8 cellular contexts compared by ENCODE assay signal in genomic region chr10:8365935-8366911, GRCh38.
DNase-seq lines count a peak whose midpoint lies in the region; ATAC-seq, FAIRE-seq and TF ChIP-seq lines count a peak whose summit lies in the region.

No MANE protein-coding gene starts in this region.

- peaks cover 38% of the 10 kb centered on the region for H3K4me1 Mint-ChIP-seq in T-helper 1 cell treated with Interleukin-12 subunit alpha and Interleukin-12 subunit beta and Interleukin-4 antibody, amounts not matched to agents 30 μg/mL and 1 μg/mL, for 36 hours (ENCODE audit: low read depth)

- TF ChIP-seq EP300 in K562 (IDR thresholded peaks at IDR 0.05; ENCODE audit: low read length) = no peak

- in situ Hi-C loops in K562 (cut with MboI) = no loop called here

- peak; percentile 82 for FAIRE-seq in GM12892 (lab: Jason Lieb, UNC)
- FAIRE-seq in K562 (lab: Jason Lieb, UNC) = no peak

- no peaks in the 10 kb centered on the region for H3K9me3 ChIP-seq in K562 (replicated peaks; ENCODE audit: control insufficient read depth, insufficient read depth, low read depth, low read length)

- no peak overlapping the region for H3K27ac ChIP-seq in K562 (ENCODE audit: extremely low read depth, low read depth, low read length)

- DNase-seq in GM12892 (ENCODE audit: insufficient read length) (no peak), K562 (ENCODE audit: extremely low read depth in 1 of 4, low spot score in 3 of 4) (no peak), amygdala (lab: John Stamatoyannopoulos, UW) (no peak), NCI-H2029 (lab: John Stamatoyannopoulos, UW) (no peak)
- peak; percentile 48 for DNase-seq in stimulated activated CD4-positive, alpha-beta T cell treated with anti-CD3 and anti-CD28 coated beads, Interleukin-1b, Interleukin-23, amount 100 ng/mL, for 48 hours

- no peak for TF ChIP-seq CTCF in K562 (IDR thresholded peaks at IDR 0.05 in 2 of 3, conservative IDR thresholded peaks at IDR 0.05 in 1 of 3; ENCODE audit: insufficient read depth in 2 of 3, low read depth in 1 of 3, low read length in 3 of 3)

- intact Hi-C loops in K562 (cut with micrococcal nuclease) = no loop called here

- POLR2A ChIA-PET in K562 (lab: Yijun Ruan, JAX) = no interaction called here

- H3K27me3 Mint-ChIP-seq in T-helper 1 cell treated with Interleukin-12 subunit alpha and Interleukin-12 subunit beta and Interleukin-4 antibody, amounts not matched to agents 30 μg/mL and 1 μg/mL, for 36 hours (ENCODE audit: low read depth) = no peaks in the 10 kb centered on the region

- H3K4me3 ChIP-seq in K562 = no peak overlapping the region

- H3K9me1 ChIP-seq in K562 (ENCODE audit: control insufficient read depth, insufficient read depth, low read length) = no peaks in the 10 kb centered on the region

- no peaks in the 10 kb centered on the region for H3K4me1 ChIP-seq in K562 (replicated peaks in 1 of 2; ENCODE audit: control insufficient read depth in 2 of 2, insufficient read depth in 2 of 2, low read length in 2 of 2)

- CTCF ChIA-PET in K562 (lab: Yijun Ruan, JAX; ENCODE audit: low intra/inter-chr PET ratio) = no interaction called here

- H3K4me3 Mint-ChIP-seq in T-helper 1 cell treated with Interleukin-12 subunit alpha and Interleukin-12 subunit beta and Interleukin-4 antibody, amounts not matched to agents 30 μg/mL and 1 μg/mL, for 36 hours = no peak overlapping the region

- no peak overlapping the region for H3K4me2 ChIP-seq in K562 (ENCODE audit: insufficient read depth, low read length)

- no peak for TF ChIP-seq RAD21 in K562 (CRISPR knock-in tag; conservative IDR thresholded peaks at IDR 0.05 in 1 of 2, IDR thresholded peaks at IDR 0.05 in 1 of 2)

- no peak for TF ChIP-seq POLR2A in GM12892 (IDR thresholded peaks at IDR 0.05; ENCODE audit: low read depth, low read length)
- no peak for TF ChIP-seq POLR2A in K562 (conservative IDR thresholded peaks at IDR 0.05)

- ATAC-seq in K562 (no peak), GM18858 (IDR thresholded peaks at IDR 0.05; ENCODE audit: unreplicated experiment) (no peak), HG03520 (IDR thresholded peaks at IDR 0.05; ENCODE audit: unreplicated experiment) (no peak)

- peaks cover 4% of the 10 kb centered on the region for H3K36me3 Mint-ChIP-seq in T-helper 1 cell treated with Interleukin-12 subunit alpha and Interleukin-12 subunit beta and Interleukin-4 antibody, amounts not matched to agents 30 μg/mL and 1 μg/mL, for 36 hours (ENCODE audit: low read depth)

- BruUV-seq in K562 (replicated peaks; lab: Mats Ljungman, UMichigan) = no TSS peak

- H4K20me1 ChIP-seq in K562 (replicated peaks; ENCODE audit: control insufficient read depth, insufficient read depth, low read length) = no peaks in the 10 kb centered on the region

- no peaks in the 10 kb centered on the region; a peak in 1 of 5 replicates for H3K27me3 ChIP-seq in K562 (ENCODE audit: control insufficient read depth in 2 of 2, insufficient read depth in 2 of 2, low read length in 2 of 2)

- peaks cover 7% of the 10 kb centered on the region for H3K9me3 Mint-ChIP-seq in T-helper 1 cell treated with Interleukin-12 subunit alpha and Interleukin-12 subunit beta and Interleukin-4 antibody, amounts not matched to agents 30 μg/mL and 1 μg/mL, for 36 hours

- no peak overlapping the region for H3K9ac ChIP-seq in K562 (ENCODE audit: insufficient read depth in 1 of 2, low read depth in 2 of 2, low read length in 2 of 2)

- H3K36me3 ChIP-seq in K562 (ENCODE audit: control insufficient read depth, insufficient read depth, low read length) = no peaks in the 10 kb centered on the region

- no peaks in the 10 kb centered on the region for H3K79me2 ChIP-seq in K562 (ENCODE audit: control insufficient read depth, insufficient read depth, low read length)

- WGBS in K562 (ENCODE audit: insufficient coverage, low coverage, missing lambda C conversion rate) = 5% methylated on average over 19 of the region's 19 CpGs

- no peak overlapping the region for H2AFZ ChIP-seq in K562 (ENCODE audit: low read depth, low read length)

- H3K27ac Mint-ChIP-seq in T-helper 1 cell treated with Interleukin-12 subunit alpha and Interleukin-12 subunit beta and Interleukin-4 antibody, amounts not matched to agents 30 μg/mL and 1 μg/mL, for 36 hours = peak overlapping the region; percentile 72

TF ChIP-seq in K562, 482 proteins besides CTCF, POLR2A, EP300 and RAD21 (continues in another document):
- no peak for TF ChIP-seq FOXP1 (CRISPR knock-in tag; IDR thresholded peaks at IDR 0.05)
- TF ChIP-seq FOXA3 (CRISPR knock-in tag; conservative IDR thresholded peaks at IDR 0.05 in 1 of 2, IDR thresholded peaks at IDR 0.05 in 1 of 2) = 0 out of 4 replicates have a peak, but pooled peaks of 1 of the 2 experiments have one; percentile 8
- no peak for TF ChIP-seq ZNF717 (CRISPR knock-in tag; IDR thresholded peaks at IDR 0.05)
- no peak for TF ChIP-seq ZNF274 (IDR thresholded peaks at IDR 0.05; ENCODE audit: borderline replicate concordance, low read depth, low read length)
- no peak for TF ChIP-seq ZFP91 (CRISPR knock-in tag; IDR thresholded peaks at IDR 0.05)
- no peak for TF ChIP-seq PHB (CRISPR knock-in tag; IDR thresholded peaks at IDR 0.05)
- no peak for TF ChIP-seq RBM34 (IDR thresholded peaks at IDR 0.05; ENCODE audit: borderline replicate concordance, insufficient read depth, low read length)
- no peak for TF ChIP-seq FOXP4 (CRISPR knock-in tag; IDR thresholded peaks at IDR 0.05; ENCODE audit: borderline replicate concordance)
- no peak for TF ChIP-seq RCOR1 (IDR thresholded peaks at IDR 0.05; ENCODE audit: borderline replicate concordance in 1 of 2, low read depth in 2 of 2, low read length in 2 of 2)
- no peak for TF ChIP-seq MYBL2 (IDR thresholded peaks at IDR 0.05; ENCODE audit: low read depth)
- TF ChIP-seq MYBL2 (CRISPR knock-in tag; IDR thresholded peaks at IDR 0.05; ENCODE audit: borderline replicate concordance) = no peak
- no peak for TF ChIP-seq MTA2 (IDR thresholded peaks at IDR 0.05; ENCODE audit: low read depth)
- no peak for TF ChIP-seq NR2C1 (IDR thresholded peaks at IDR 0.05)
- no peak for TF ChIP-seq NR2C1 (tag; IDR thresholded peaks at IDR 0.05)
- no peak for TF ChIP-seq HMBOX1 (IDR thresholded peaks at IDR 0.05)
- peak; percentile 34; the same call in 1 of the 2 replicates for TF ChIP-seq ARID1B (IDR thresholded peaks at IDR 0.05)
- TF ChIP-seq CBFA2T2 (conservative IDR thresholded peaks at IDR 0.05) = 0 out of 2 replicates have a peak, but pooled peaks have one; percentile 34
- TF ChIP-seq SPI1 (IDR thresholded peaks at IDR 0.05; ENCODE audit: borderline replicate concordance, low read depth, low read length) = no peak
- TF ChIP-seq, protein P1, sequence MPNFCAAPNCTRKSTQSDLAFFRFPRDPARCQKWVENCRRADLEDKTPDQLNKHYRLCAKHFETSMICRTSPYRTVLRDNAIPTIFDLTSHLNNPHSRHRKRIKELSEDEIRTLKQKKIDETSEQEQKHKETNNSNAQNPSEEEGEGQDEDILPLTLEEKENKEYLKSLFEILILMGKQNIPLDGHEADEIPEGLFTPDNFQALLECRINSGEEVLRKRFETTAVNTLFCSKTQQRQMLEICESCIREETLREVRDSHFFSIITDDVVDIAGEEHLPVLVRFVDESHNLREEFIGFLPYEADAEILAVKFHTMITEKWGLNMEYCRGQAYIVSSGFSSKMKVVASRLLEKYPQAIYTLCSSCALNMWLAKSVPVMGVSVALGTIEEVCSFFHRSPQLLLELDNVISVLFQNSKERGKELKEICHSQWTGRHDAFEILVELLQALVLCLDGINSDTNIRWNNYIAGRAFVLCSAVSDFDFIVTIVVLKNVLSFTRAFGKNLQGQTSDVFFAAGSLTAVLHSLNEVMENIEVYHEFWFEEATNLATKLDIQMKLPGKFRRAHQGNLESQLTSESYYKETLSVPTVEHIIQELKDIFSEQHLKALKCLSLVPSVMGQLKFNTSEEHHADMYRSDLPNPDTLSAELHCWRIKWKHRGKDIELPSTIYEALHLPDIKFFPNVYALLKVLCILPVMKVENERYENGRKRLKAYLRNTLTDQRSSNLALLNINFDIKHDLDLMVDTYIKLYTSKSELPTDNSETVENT (CRISPR knock-in tag; IDR thresholded peaks at IDR 0.05) = no peak
